8 cellular contexts compared by ENCODE assay signal in the genomic region with DNA sequence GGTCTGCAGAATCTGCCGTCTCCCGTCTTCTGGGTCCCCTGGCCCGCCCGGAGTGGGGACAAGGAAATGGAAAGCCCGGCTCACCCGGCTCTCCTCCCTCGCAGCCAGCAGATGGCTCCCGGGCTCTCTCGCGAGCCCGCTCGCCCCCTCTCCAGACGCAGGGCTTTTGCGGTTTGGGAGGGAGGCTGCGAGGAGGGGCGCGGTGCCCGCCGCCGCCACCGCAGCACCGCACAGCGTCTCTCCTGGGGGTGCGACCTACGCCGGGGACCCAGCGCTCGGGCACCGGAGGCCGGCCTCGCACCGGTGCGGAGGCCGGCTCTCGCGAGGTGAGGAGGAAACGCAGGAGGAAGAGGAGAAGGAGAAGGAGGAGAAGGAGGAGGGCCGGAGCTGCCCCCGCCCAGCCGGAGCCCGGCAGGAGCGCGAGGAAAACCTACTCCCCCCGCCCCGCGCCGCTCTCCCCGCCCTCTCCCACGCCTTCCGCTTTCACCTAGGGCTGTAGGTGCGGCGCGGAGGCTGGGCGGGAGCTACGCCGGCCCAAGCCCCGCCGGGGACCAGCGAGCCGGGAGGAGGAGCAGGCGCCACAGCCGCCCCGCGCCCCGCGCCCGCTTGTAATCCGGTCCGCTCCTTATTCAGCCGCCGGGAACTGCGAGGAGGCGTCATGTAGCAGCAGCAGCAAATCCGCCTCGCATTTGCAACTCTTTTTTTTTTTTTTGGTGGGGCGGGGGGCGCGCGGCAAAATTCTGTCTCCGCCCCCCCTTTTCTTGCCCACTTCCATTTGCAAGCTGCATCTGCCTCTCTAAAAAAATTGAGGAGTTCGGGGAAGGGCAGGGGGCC. TPM values are rescaled to one million over a fixed set of nuclear protein-coding genes. Genes with fewer than 3 reads are reported as not detected.
A peak's percentile ranks its signal among the peaks of the same experiment; 100 is the strongest.
DNase-seq lines count a peak whose midpoint lies in the region; ATAC-seq and TF ChIP-seq lines count a peak whose summit lies in the region.

A gene (plus strand): TSS at position 461 of the 834 bp plus-strand sequence. CDS start 422 bp downstream, outside the sequence.

- TF ChIP-seq CTCF in OCI-LY7 (conservative IDR thresholded peaks at IDR 0.05; ENCODE audit: low read length) (peak; percentile 81), esophagus muscularis mucosa (IDR thresholded peaks at IDR 0.05) (peak; percentile 53 to 73 (median 55))

- CTCF ChIA-PET in OCI-LY7 (lab: Charles Lee; ENCODE audit: unreplicated experiment), result interaction anchor here (1.0 to 3.8 kb wide), 6 partner anchors 9 to 212 kb away, joined by 3 to 28 read pairs (median 5); no protein-coding TSS in a partner anchor

- DNase-seq in DMS 273 treated with DMSO at 0.1 percent for 48 hours (lab: John Stamatoyannopoulos, UW) (peak; percentile 86), HuH-7 (ENCODE audit: low spot score) (peak; percentile 79), OCI-LY7 (ENCODE audit: low spot score) (peak; percentile 89), esophagus muscularis mucosa (ENCODE audit: extremely low spot score) (no peak), myocyte (ENCODE audit: low read depth) (peak; percentile 87)
- peak; percentile 78 to 84 for DNase-seq in activated T-cell treated with anti-CD3 and anti-CD28 coated beads, Interleukin-2, amount 50 U/mL, for 48 hours
- DNase-seq in stimulated activated CD8-positive, alpha-beta memory T cell treated with anti-CD3 and anti-CD28 coated beads, Interleukin-7, amount 100 ng/mL, for 48 hours (ENCODE audit: extremely low read depth in 1 of 2, low read depth in 1 of 2), result peak; percentile 48 to 62

- H3K4me3 ChIP-seq in OCI-LY7 (ENCODE audit: low read depth, low read length, poor library complexity, severe bottlenecking) (peak within 1 kb of the TSS; percentile 99), esophagus muscularis mucosa (peak within 1 kb of the TSS; percentile 62 to 84 (median 70))

- H3K27me3 ChIP-seq in esophagus muscularis mucosa, result peaks cover 0 to 23% (median 0%) of the 10 kb centered on the region in 4 donors

- POLR2A ChIA-PET in OCI-LY7 (lab: Charles Lee), result interaction anchor here (0.6 to 4.1 kb wide), 22 partner anchors 11 to 211 kb away, joined by 3 to 25 read pairs (median 4); no protein-coding TSS in a partner anchor

- BruUV-seq in OCI-LY7 (replicated peaks; lab: Mats Ljungman, UMichigan), result no TSS peak

- H4K20me1 ChIP-seq in OCI-LY7 (ENCODE audit: insufficient read depth, low read length), result peaks cover 4% of the 10 kb centered on the region; the same call in 1 of the 2 replicates

- no peaks in the 10 kb centered on the region for H3K9me2 ChIP-seq in OCI-LY7 (ENCODE audit: insufficient read depth, low read length)

- TF ChIP-seq EP300 in esophagus muscularis mucosa (IDR thresholded peaks at IDR 0.05), result no peak

- H3K36me3 ChIP-seq in OCI-LY7 (ENCODE audit: insufficient read depth, low read length) (peaks cover 20% of the 10 kb centered on the region), esophagus muscularis mucosa (no peaks in the 10 kb centered on the region)

- H3K4me1 ChIP-seq in OCI-LY7 (ENCODE audit: insufficient read depth, low read length, poor library complexity, severe bottlenecking) (peaks cover 52% of the 10 kb centered on the region), esophagus muscularis mucosa (peaks cover 9 to 32% (median 26%) of the 10 kb centered on the region in 4 donors)

- H3K27ac ChIP-seq in OCI-LY7 (ENCODE audit: low read depth, low read length, poor library complexity, severe bottlenecking) (peak within 1 kb of the TSS; percentile 47), esophagus muscularis mucosa (replicated peaks in 1 of 4) (peak within 1 kb of the TSS; percentile 59 to 72 (median 66))

- H3K79me2 ChIP-seq in OCI-LY7 (ENCODE audit: insufficient read depth, low read depth, low read length), result peaks cover 48% of the 10 kb centered on the region

- intact Hi-C loops in OCI-LY7 (cut with micrococcal nuclease; ENCODE audit: unreplicated experiment) (loop anchor here (1.0 to 2.0 kb wide), 6 partner anchors 88 to 277 kb away; no protein-coding TSS in a partner anchor), esophagus muscularis mucosa (cut with DNase I) (loop anchor here (5.0 kb wide), 1 partner anchor 208 kb away; no protein-coding TSS in a partner anchor)

- H3K9me3 ChIP-seq in OCI-LY7 (ENCODE audit: low read length) (no peaks in the 10 kb centered on the region), esophagus muscularis mucosa (no peaks in the 10 kb centered on the region)

- WGBS in esophagus muscularis mucosa, result 1% methylated on average over 40 of the region's 81 CpGs

- peak within 1 kb of the TSS; percentile 98 for H2AFZ ChIP-seq in OCI-LY7 (ENCODE audit: low read length)

- H3K4me2 ChIP-seq in OCI-LY7 (ENCODE audit: low read length), result peak within 1 kb of the TSS; percentile 86

- no peak for TF ChIP-seq POLR2A in esophagus muscularis mucosa (IDR thresholded peaks at IDR 0.05; ENCODE audit: low read depth)

- ATAC-seq in GM21447 (IDR thresholded peaks at IDR 0.05; ENCODE audit: unreplicated experiment), result peak; percentile 67

RNA-seq across cellular contexts. Expression of the gene that starts here (rescaled TPM):
- total RNA-seq in OCI-LY7 (2014; rRNA removed; shearing (Covaris generic)), result 21.8 and 25.5 TPM in 2 replicates
- total RNA-seq in OCI-LY7 (2022), result 39.1 and 40.1 TPM in 2 replicates
- total RNA-seq in esophagus muscularis mucosa, result 10 to 100 TPM in 3 of 4 donors, 1 to 10 TPM in 1; 10.0 to 12.1 (median 11.1) TPM
- 12.4 and 22.5 TPM in 2 replicates for total RNA-seq in myocyte
- 8.9 TPM for polyA plus RNA-seq in myocyte (2012)
